In genomic region chr13:34164585-34164984, GRCh38 we compare ENCODE assay signal across 1 cellular context.
TF ChIP-seq lines count a peak whose summit lies in the region.

No MANE protein-coding gene starts in this region.

TF ChIP-seq in HCT116, 20 proteins besides CTCF, POLR2A, EP300 and RAD21 (continued from another document):
- TF ChIP-seq REST (IDR thresholded peaks at IDR 0.05; ENCODE audit: low read depth), result no peak
